8 cellular contexts compared by ENCODE assay signal in the genomic region with DNA sequence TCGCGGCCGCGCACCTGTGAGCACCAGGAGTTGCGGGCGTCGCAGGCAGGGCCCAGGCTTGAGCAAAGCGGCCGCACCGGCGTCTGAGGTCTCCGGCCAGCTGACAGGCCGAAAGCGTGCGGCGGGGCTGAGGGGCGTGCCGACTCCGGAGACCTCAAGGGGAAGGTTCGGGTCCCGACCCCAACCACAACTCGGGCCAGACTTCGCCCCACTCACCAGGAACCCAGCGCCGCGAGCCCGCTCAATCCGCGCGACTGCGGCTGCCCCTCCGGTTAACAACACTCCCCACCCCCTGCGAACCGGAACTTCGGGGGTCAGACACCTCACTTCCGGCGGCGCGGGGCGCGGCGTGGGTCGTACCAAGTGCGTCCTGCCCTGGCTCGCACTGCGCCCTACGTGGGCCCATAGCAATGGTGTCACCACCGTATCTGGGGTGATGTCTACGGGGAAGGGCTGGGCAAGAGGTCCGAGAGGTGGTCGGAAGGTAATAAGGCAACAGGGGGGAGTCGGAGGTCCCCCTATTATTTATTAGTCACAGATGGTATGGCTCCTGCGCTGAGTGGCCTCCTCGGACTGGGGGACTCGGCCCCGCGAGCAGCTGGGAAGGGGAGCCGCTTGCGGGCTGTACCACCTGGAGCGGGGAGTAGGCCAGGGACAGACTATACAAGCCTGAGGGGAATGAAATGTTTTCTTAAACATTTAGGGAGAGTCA. TPM values are rescaled to one million over a fixed set of nuclear protein-coding genes. Genes with fewer than 3 reads are reported as not detected.
A peak's percentile ranks its signal among the peaks of the same experiment; 100 is the strongest.
DNase-seq lines count a peak whose midpoint lies in the region; ATAC-seq and TF ChIP-seq lines count a peak whose summit lies in the region.

SYVN1 (minus strand) TSS at position 280 of the 712 bp plus-strand sequence. CDS start 918 bp downstream, outside the sequence.

- H3K27ac Mint-ChIP-seq in naive B cell: peak within 1 kb of the TSS; percentile 97 to 100 (median 100)
- peak within 1 kb of the TSS; percentile 98 for H3K27ac Mint-ChIP-seq in stimulated activated memory B cell treated with anti-CD40 and anti-IgM and Interleukin-4, amounts not matched to agents 10 μg/mL and 1 μg/mL and 100 μg/mL, for 72 hours

- H3K4me3 ChIP-seq in Jurkat, Clone E6-1 (ENCODE audit: low read length): peak within 1 kb of the TSS; percentile 88
- H3K4me3 ChIP-seq in Peyer's patch: peak within 1 kb of the TSS; percentile 81 to 96 (median 86)
- peak within 1 kb of the TSS; percentile 67 to 84 (median 76) for H3K4me3 ChIP-seq in esophagus squamous epithelium

- intact Hi-C loops in esophagus squamous epithelium (cut with DNase I): no loop called here

- H3K9me3 Mint-ChIP-seq in naive B cell: no peaks in the 10 kb centered on the region
- no peaks in the 10 kb centered on the region for H3K9me3 Mint-ChIP-seq in stimulated activated memory B cell treated with anti-CD40 and anti-IgM and Interleukin-4, amounts not matched to agents 10 μg/mL and 1 μg/mL and 100 μg/mL, for 72 hours

- peak within 1 kb of the TSS; percentile 91 to 100 (median 99) for H3K4me3 Mint-ChIP-seq in naive B cell
- peak within 1 kb of the TSS; percentile 94 for H3K4me3 Mint-ChIP-seq in stimulated activated memory B cell treated with anti-CD40 and anti-IgM and Interleukin-4, amounts not matched to agents 10 μg/mL and 1 μg/mL and 100 μg/mL, for 72 hours

- H3K36me3 Mint-ChIP-seq in naive B cell: peaks cover 6 to 27% of the 10 kb centered on the region in 2 donors
- peaks cover 38% of the 10 kb centered on the region for H3K36me3 Mint-ChIP-seq in stimulated activated memory B cell treated with anti-CD40 and anti-IgM and Interleukin-4, amounts not matched to agents 10 μg/mL and 1 μg/mL and 100 μg/mL, for 72 hours

- ATAC-seq in GM21717 (IDR thresholded peaks at IDR 0.05; ENCODE audit: unreplicated experiment) (peak; percentile 52), naive B cell (ENCODE audit: low read depth in 2 of 2) (peak; percentile 67)
- ATAC-seq in stimulated activated memory B cell treated with anti-CD40 and anti-IgM and Interleukin-4, amounts not matched to agents 10 μg/mL and 1 μg/mL and 100 μg/mL, for 72 hours: peak; percentile 84

- WGBS in esophagus squamous epithelium, 2 donors: 0 to 1% methylated on average over 16 to 26 of the region's 60 CpGs

- H3K27ac ChIP-seq in Peyer's patch (peak within 1 kb of the TSS; percentile 96 to 99 (median 98)), esophagus squamous epithelium (peak within 1 kb of the TSS; percentile 97 to 99 (median 98))

- peaks cover 0 to 35% (median 0%) of the 10 kb centered on the region in 3 donors for H3K36me3 ChIP-seq in Peyer's patch
- H3K36me3 ChIP-seq in esophagus squamous epithelium: peaks cover 28 to 37% (median 30%) of the 10 kb centered on the region in 3 donors

- peaks cover 55 to 70% (median 67%) of the 10 kb centered on the region in 3 donors for H3K4me1 Mint-ChIP-seq in naive B cell
- H3K4me1 Mint-ChIP-seq in stimulated activated memory B cell treated with anti-CD40 and anti-IgM and Interleukin-4, amounts not matched to agents 10 μg/mL and 1 μg/mL and 100 μg/mL, for 72 hours: peaks cover 70% of the 10 kb centered on the region

- peak; percentile 96 for DNase-seq in DMS53 (lab: John Stamatoyannopoulos, UW)
- DNase-seq in Jurkat, Clone E6-1 (ENCODE audit: low read depth, low spot score): peak; percentile 80
- peak; percentile 94 to 97 (median 96) for DNase-seq in Peyer's patch
- DNase-seq in activated T-cell treated with anti-CD3 and anti-CD28 coated beads, Interleukin-2, amount 50 U/mL, for 48 hours: peak; percentile 95 to 96
- DNase-seq in esophagus squamous epithelium (lab: John Stamatoyannopoulos, UW): peak; percentile 70
- peak; percentile 93 for DNase-seq in naive B cell

- no peaks in the 10 kb centered on the region for H3K9me3 ChIP-seq in Peyer's patch
- no peaks in the 10 kb centered on the region for H3K9me3 ChIP-seq in esophagus squamous epithelium

- H3K27me3 ChIP-seq in Peyer's patch: no peaks in the 10 kb centered on the region
- no peaks in the 10 kb centered on the region for H3K27me3 ChIP-seq in esophagus squamous epithelium

- peak in 1 of 6 experiments; percentile 22 for TF ChIP-seq CTCF in Peyer's patch (IDR thresholded peaks at IDR 0.05)
- peak in 2 of 6 experiments; percentile 4 to 8 for TF ChIP-seq CTCF in esophagus squamous epithelium (IDR thresholded peaks at IDR 0.05)

- no peaks in the 10 kb centered on the region for H3K27me3 Mint-ChIP-seq in naive B cell
- H3K27me3 Mint-ChIP-seq in stimulated activated memory B cell treated with anti-CD40 and anti-IgM and Interleukin-4, amounts not matched to agents 10 μg/mL and 1 μg/mL and 100 μg/mL, for 72 hours: no peaks in the 10 kb centered on the region

- TF ChIP-seq POLR2A in Peyer's patch (IDR thresholded peaks at IDR 0.05) (peak; percentile 97 to 98), esophagus squamous epithelium (IDR thresholded peaks at IDR 0.05) (peak in 3 of 4 donors; percentile 89 to 98 (median 96))

- H3K4me1 ChIP-seq in Peyer's patch: peaks cover 0 to 30% (median 13%) of the 10 kb centered on the region in 4 donors
- H3K4me1 ChIP-seq in esophagus squamous epithelium: peaks cover 22 to 66% (median 23%) of the 10 kb centered on the region in 3 donors

RNA-seq across cellular contexts. Expression of gene SYVN1, which starts in this region (rescaled TPM):
- polyA plus RNA-seq in Jurkat, Clone E6-1 (2012; ENCODE audit: insufficient read depth, insufficient read length): 30.1 TPM
- 10 to 100 TPM; 37.1 to 61.9 (median 51.6) TPM for total RNA-seq in Peyer's patch
- total RNA-seq in esophagus squamous epithelium: 10 to 100 TPM; 20.4 to 39.3 (median 26.9) TPM
- polyA plus RNA-seq in naive B cell (ENCODE audit: low read depth in 6 of 6): 10 to 100 TPM; 21.4 to 86.9 (median 43.5) TPM

Comparison
In these comparisons a context has a peak if more than half of its experiments do, and no peak if none do; other contexts are left out.
1. Peak in every context shown above with its lines: DNase-seq, ATAC-seq, H3K4me3 ChIP-seq and H3K27ac ChIP-seq.